ENCODE assay signal across 19 cellular contexts in genomic region chr1:233386336-233386735, GRCh38.
"Had no signal": no experiment of that assay in that cellular context is flagged by ENCODE, and none has a peak within 500 bp of the region (broad histone marks: within the 10 kb centered on the region; RNA-seq: fewer than 3 reads in every experiment).

No MANE protein-coding gene starts in this region.

- H3K79me2 ChIP-seq: parathyroid adenoma had no signal

- H3K9me3 ChIP-seq: gastrocnemius medialis, neutrophil, thyroid gland had no signal

- H3K27ac ChIP-seq: esophagus muscularis mucosa, gastrocnemius medialis, heart left ventricle, neutrophil, parathyroid adenoma, thyroid gland had no signal

- H3K4me3 ChIP-seq: esophagus muscularis mucosa, gastrocnemius medialis, heart left ventricle, thyroid gland had no signal

- H3K27ac Mint-ChIP-seq: activated T-helper 17 cell treated with anti-CD3 and anti-CD28 coated beads, Interleukin-2, amount 50 U/mL, for 72 hours; endodermal cell; immature natural killer cell; memory B cell; naive thymus-derived CD8-positive, alpha-beta T cell; stimulated activated naive B cell treated with anti-CD40 and anti-IgM and Interleukin-4, amounts not matched to agents 10 μg/mL and 1 μg/mL and 100 μg/mL, for 72 hours had no signal

- H3K36me3 ChIP-seq: esophagus muscularis mucosa, gastrocnemius medialis, heart left ventricle, neutrophil had no signal

- ATAC-seq: activated T-helper 17 cell treated with anti-CD3 and anti-CD28 coated beads, Interleukin-2, amount 50 U/mL, for 72 hours; gastrocnemius medialis; heart left ventricle; naive thymus-derived CD8-positive, alpha-beta T cell; stimulated activated naive B cell treated with anti-CD40 and anti-IgM and Interleukin-4, amounts not matched to agents 10 μg/mL and 1 μg/mL and 100 μg/mL, for 72 hours had no signal

- H3K4me3 Mint-ChIP-seq: activated T-helper 17 cell treated with anti-CD3 and anti-CD28 coated beads, Interleukin-2, amount 50 U/mL, for 72 hours; endodermal cell; immature natural killer cell; memory B cell; naive thymus-derived CD8-positive, alpha-beta T cell; stimulated activated naive B cell treated with anti-CD40 and anti-IgM and Interleukin-4, amounts not matched to agents 10 μg/mL and 1 μg/mL and 100 μg/mL, for 72 hours had no signal

- H3K4me1 ChIP-seq: esophagus muscularis mucosa, gastrocnemius medialis, heart left ventricle, parathyroid adenoma, thyroid gland had no signal

- H3K27me3 Mint-ChIP-seq: memory B cell had no signal

- DNase-seq: activated CD4-positive, alpha-beta T cell treated with anti-CD3 and anti-CD28 coated beads for 1 hour; activated CD4-positive, alpha-beta T cell treated with anti-CD3 and anti-CD28 coated beads, Interleukin-2, amount 50 U/mL, for 48 hours; activated naive CD4-positive, alpha-beta T cell treated with Interleukin-2 at 50 U/mL for 16 hours; anterior cingulate cortex; endodermal cell; gastrocnemius medialis; heart left ventricle; immature natural killer cell; naive thymus-derived CD8-positive, alpha-beta T cell; retina; stimulated activated CD4-positive, alpha-beta T cell treated with anti-CD3 and anti-CD28 coated beads, Interleukin-15, amount 100 ng/mL, for 24 hours; stimulated activated CD4-positive, alpha-beta T cell treated with anti-CD3 and anti-CD28 coated beads, Interleukin-4, amount 100 ng/mL, for 1 hour; stimulated activated naive B cell treated with anti-CD40 and anti-IgM and Interleukin-4, amounts not matched to agents 10 μg/mL and 1 μg/mL and 100 μg/mL, for 72 hours had no signal

- H3K9ac ChIP-seq: parathyroid adenoma had no signal

- H3K27me3 ChIP-seq: gastrocnemius medialis, thyroid gland had no signal

- H3K9me3 Mint-ChIP-seq: activated T-helper 17 cell treated with anti-CD3 and anti-CD28 coated beads, Interleukin-2, amount 50 U/mL, for 72 hours had no signal

- H3K4me1 Mint-ChIP-seq: activated T-helper 17 cell treated with anti-CD3 and anti-CD28 coated beads, Interleukin-2, amount 50 U/mL, for 72 hours; immature natural killer cell; memory B cell; naive thymus-derived CD8-positive, alpha-beta T cell; stimulated activated naive B cell treated with anti-CD40 and anti-IgM and Interleukin-4, amounts not matched to agents 10 μg/mL and 1 μg/mL and 100 μg/mL, for 72 hours had no signal

- H2AFZ ChIP-seq: parathyroid adenoma had no signal
